In the genomic region with DNA sequence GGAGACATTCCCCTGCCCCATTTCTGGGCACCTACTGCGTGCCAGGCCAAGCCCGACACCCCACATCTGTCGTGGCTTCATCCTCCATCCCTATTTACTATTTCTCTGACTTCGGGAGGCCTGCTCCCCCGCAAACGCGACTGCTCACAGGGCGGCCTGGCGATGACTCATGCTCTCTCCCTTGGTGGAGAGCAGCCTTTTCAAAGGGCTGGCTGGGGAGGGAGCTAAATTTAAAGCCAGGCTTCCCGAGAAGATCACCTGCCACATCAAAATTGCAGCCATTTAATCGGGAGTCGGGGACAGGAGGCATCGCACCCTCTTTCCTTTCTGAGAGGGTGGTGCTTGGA, we compare ENCODE assay signal across 9 cellular contexts. TPM values are rescaled to one million over a fixed set of nuclear protein-coding genes. Genes with fewer than 3 reads are reported as not detected.
A peak's percentile ranks its signal among the peaks of the same experiment; 100 is the strongest.
DNase-seq lines count a peak whose midpoint lies in the region; ATAC-seq lines count a peak whose summit lies in the region.
"Had no signal": no experiment of that assay in that cellular context is flagged by ENCODE, and none has a peak within 500 bp of the region (broad histone marks: within the 10 kb centered on the region; RNA-seq: fewer than 3 reads in every experiment).

No MANE protein-coding gene starts in this region.

- H3K9me3 Mint-ChIP-seq in activated naive CD8-positive, alpha-beta T cell treated with anti-CD3 and anti-CD28 coated beads for 36 hours = no peaks in the 10 kb centered on the region
- H3K9me3 Mint-ChIP-seq in activated T-helper 1 cell treated with anti-CD3 and anti-CD28 coated beads, Interleukin-12 subunit alpha, Interleukin-12 subunit beta, Interleukin-2, Interleukin-4 antibody, amounts not matched to agents 30 ng/mL and 10 ng/mL and 1 ng/mL, durations not matched to agents 14 hours and 24 hours and 36 hours = no peaks in the 10 kb centered on the region

- no peak overlapping the region for H3K27ac Mint-ChIP-seq in activated naive CD8-positive, alpha-beta T cell treated with anti-CD3 and anti-CD28 coated beads for 36 hours
- H3K27ac Mint-ChIP-seq in activated T-helper 1 cell treated with anti-CD3 and anti-CD28 coated beads, Interleukin-12 subunit alpha, Interleukin-12 subunit beta, Interleukin-2, Interleukin-4 antibody, amounts not matched to agents 30 ng/mL and 10 ng/mL and 1 ng/mL, durations not matched to agents 14 hours and 24 hours and 36 hours = no peak overlapping the region

- ATAC-seq in GM21576 (IDR thresholded peaks at IDR 0.05; ENCODE audit: unreplicated experiment) = no peak

- H3K4me3 Mint-ChIP-seq in activated naive CD8-positive, alpha-beta T cell treated with anti-CD3 and anti-CD28 coated beads for 36 hours = no peak overlapping the region
- H3K4me3 Mint-ChIP-seq in activated T-helper 1 cell treated with anti-CD3 and anti-CD28 coated beads, Interleukin-12 subunit alpha, Interleukin-12 subunit beta, Interleukin-2, Interleukin-4 antibody, amounts not matched to agents 30 ng/mL and 10 ng/mL and 1 ng/mL, durations not matched to agents 14 hours and 24 hours and 36 hours = no peak overlapping the region

- peak; percentile 59 for DNase-seq in Ammon's horn (ENCODE audit: low spot score)
- peak; percentile 60 for DNase-seq in HT1080 (ENCODE audit: low read depth)
- peak; percentile 30 for DNase-seq in activated naive CD8-positive, alpha-beta T cell treated with anti-CD3 and anti-CD28 coated beads for 36 hours
- DNase-seq in islet precursor cell = peak; percentile 87
- DNase-seq in NCI-H526 treated with DMSO at 0.1 percent for 48 hours (lab: John Stamatoyannopoulos, UW) = no peak
- DNase-seq in activated T-helper 1 cell treated with anti-CD3 and anti-CD28 coated beads, Interleukin-12 subunit alpha, Interleukin-12 subunit beta, Interleukin-2, Interleukin-4 antibody, amounts not matched to agents 30 ng/mL and 10 ng/mL and 1 ng/mL, durations not matched to agents 14 hours and 24 hours and 36 hours (ENCODE audit: low spot score) = no peak
- DNase-seq in NCI-H446 treated with DMSO at 0.1 percent for 48 hours (lab: John Stamatoyannopoulos, UW) = no peak

- intact Hi-C loops in activated T-helper 1 cell treated with anti-CD3 and anti-CD28 coated beads, Interleukin-12 subunit alpha, Interleukin-12 subunit beta, Interleukin-2, Interleukin-4 antibody, amounts not matched to agents 30 ng/mL and 10 ng/mL and 1 ng/mL, durations not matched to agents 14 hours and 24 hours and 36 hours (cut with micrococcal nuclease) = loop anchor here (10.0 kb wide), 1 partner anchor 143 kb away; no protein-coding TSS in a partner anchor

- no peaks in the 10 kb centered on the region for H3K36me3 Mint-ChIP-seq in activated naive CD8-positive, alpha-beta T cell treated with anti-CD3 and anti-CD28 coated beads for 36 hours
- no peaks in the 10 kb centered on the region for H3K36me3 Mint-ChIP-seq in activated T-helper 1 cell treated with anti-CD3 and anti-CD28 coated beads, Interleukin-12 subunit alpha, Interleukin-12 subunit beta, Interleukin-2, Interleukin-4 antibody, amounts not matched to agents 30 ng/mL and 10 ng/mL and 1 ng/mL, durations not matched to agents 14 hours and 24 hours and 36 hours (ENCODE audit: low read depth)

- peaks cover 3% of the 10 kb centered on the region for H3K4me1 Mint-ChIP-seq in activated naive CD8-positive, alpha-beta T cell treated with anti-CD3 and anti-CD28 coated beads for 36 hours
- no peaks in the 10 kb centered on the region for H3K4me1 Mint-ChIP-seq in activated T-helper 1 cell treated with anti-CD3 and anti-CD28 coated beads, Interleukin-12 subunit alpha, Interleukin-12 subunit beta, Interleukin-2, Interleukin-4 antibody, amounts not matched to agents 30 ng/mL and 10 ng/mL and 1 ng/mL, durations not matched to agents 14 hours and 24 hours and 36 hours (ENCODE audit: low read depth)

- H3K27me3 Mint-ChIP-seq in activated naive CD8-positive, alpha-beta T cell treated with anti-CD3 and anti-CD28 coated beads for 36 hours = peaks cover 5% of the 10 kb centered on the region
- peaks cover 5% of the 10 kb centered on the region for H3K27me3 Mint-ChIP-seq in activated T-helper 1 cell treated with anti-CD3 and anti-CD28 coated beads, Interleukin-12 subunit alpha, Interleukin-12 subunit beta, Interleukin-2, Interleukin-4 antibody, amounts not matched to agents 30 ng/mL and 10 ng/mL and 1 ng/mL, durations not matched to agents 14 hours and 24 hours and 36 hours (ENCODE audit: insufficient read depth)

RNA-seq across cellular contexts. Expression of gene SHISAL1, which starts 24.9 kb away (rescaled TPM):
- 1.7 and 2.1 TPM in 2 replicates for total RNA-seq in HT1080 (2014; rRNA removed; shearing (Covaris generic))
- 1.7 TPM in 2 replicates for polyA plus RNA-seq in HT1080 (2015; cell fraction: cytosol; rRNA removed)
- 1.8 and 2.2 TPM in 2 replicates for polyA plus RNA-seq in HT1080 (2015; cell fraction: nucleus; rRNA removed)
- not detected for total RNA-seq in activated naive CD8-positive, alpha-beta T cell treated with anti-CD3 and anti-CD28 coated beads for 36 hours
- total RNA-seq in activated T-helper 1 cell treated with anti-CD3 and anti-CD28 coated beads, Interleukin-12 subunit alpha, Interleukin-12 subunit beta, Interleukin-2, Interleukin-4 antibody, amounts not matched to agents 30 ng/mL and 10 ng/mL and 1 ng/mL, durations not matched to agents 14 hours and 24 hours and 36 hours = not detected in 2 replicates
- total RNA-seq: mononuclear cell had no signal

Comparison
In these comparisons a context has a peak if more than half of its experiments do, and no peak if none do; other contexts are left out.
1. DNase-seq: peak in Ammon's horn (single experiment), HT1080 (single experiment), activated naive CD8-positive, alpha-beta T cell treated with anti-CD3 and anti-CD28 coated beads for 36 hours (single experiment) and islet precursor cell (single experiment); none in NCI-H526 treated with DMSO at 0.1 percent for 48 hours (single experiment), activated T-helper 1 cell treated with anti-CD3 and anti-CD28 coated beads, Interleukin-12 subunit alpha, Interleukin-12 subunit beta, Interleukin-2, Interleukin-4 antibody, amounts not matched to agents 30 ng/mL and 10 ng/mL and 1 ng/mL, durations not matched to agents 14 hours and 24 hours and 36 hours (single experiment) and NCI-H446 treated with DMSO at 0.1 percent for 48 hours (single experiment).